ENCODE assay signal across 26 cellular contexts in the genomic region with DNA sequence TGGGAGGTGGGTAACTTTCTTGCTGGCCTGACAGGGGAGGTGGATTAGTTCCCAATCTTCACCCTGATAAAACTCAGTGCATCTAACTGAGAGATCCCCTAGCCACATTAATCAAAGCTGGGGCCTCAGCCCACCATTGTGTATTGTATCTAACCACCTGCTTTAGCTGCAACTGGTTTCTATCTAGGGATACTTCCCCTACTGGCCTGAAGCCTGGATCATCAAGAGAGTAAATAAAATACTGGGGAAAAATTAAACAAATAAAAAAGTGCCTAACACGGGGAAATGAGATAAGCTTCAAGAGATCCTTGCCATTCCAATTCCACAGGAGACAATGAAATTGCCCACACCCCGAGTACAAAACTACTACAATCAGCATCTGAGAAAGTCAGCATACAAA.
"Had no signal": no experiment of that assay in that cellular context is flagged by ENCODE, and none has a peak within 500 bp of the region (broad histone marks: within the 10 kb centered on the region; RNA-seq: fewer than 3 reads in every experiment).

No MANE protein-coding gene starts in this region.

- H3K36me3 ChIP-seq: neural progenitor cell, ovary, uterus had no signal

- H3K79me2 ChIP-seq: parathyroid adenoma had no signal

- H3K4me2 ChIP-seq: neural progenitor cell had no signal

- DNase-seq: natural killer cell; occipital lobe; ovary; posterior cingulate gyrus; psoas muscle; right cardiac atrium; right lobe of liver; sigmoid colon; small intestine; stimulated activated CD4-positive, alpha-beta T cell treated with anti-CD3 and anti-CD28 coated beads, Interleukin-15, amount 100 ng/mL, for 24 hours; stimulated activated CD4-positive, alpha-beta T cell treated with anti-CD3 and anti-CD28 coated beads, Interleukin-2, amount 100 ng/mL, for 24 hours; stimulated activated CD4-positive, alpha-beta T cell treated with anti-CD3 and anti-CD28 coated beads, Interleukin-2, amount 100 ng/mL, for 48 hours; stimulated activated CD4-positive, alpha-beta T cell treated with anti-CD3 and anti-CD28 coated beads, Interleukin-4, amount 100 ng/mL, for 24 hours; stimulated activated naive CD4-positive, alpha-beta T cell; stimulated activated naive CD8-positive, alpha-beta T cell treated with anti-CD3 and anti-CD28 coated beads, Interleukin-15, amount 100 ng/mL, for 72 hours; stimulated activated naive CD8-positive, alpha-beta T cell treated with anti-CD3 and anti-CD28 coated beads, Interleukin-15, Interleukin-2, amounts not matched to agents 100 U/mL and 50 U/mL, for 24 hours; substantia nigra; testis; tibial artery; transverse colon; upper lobe of right lung; uterus had no signal

- H3K9me3 ChIP-seq: ovary, psoas muscle, right lobe of liver, suprapubic skin, testis, transverse colon, upper lobe of right lung, uterus had no signal

- H3K4me1 ChIP-seq: neural progenitor cell, parathyroid adenoma, psoas muscle, right lobe of liver, sigmoid colon, suprapubic skin, testis, tibial artery, upper lobe of right lung, uterus had no signal

- H3K4me3 ChIP-seq: neural progenitor cell, ovary, psoas muscle, right lobe of liver, sigmoid colon, suprapubic skin, testis, tibial artery, transverse colon, upper lobe of right lung, uterus had no signal

- H3K9ac ChIP-seq: neural progenitor cell, parathyroid adenoma had no signal

- H3K27me3 ChIP-seq: neural progenitor cell, ovary, right lobe of liver, sigmoid colon, suprapubic skin, testis, tibial artery, transverse colon, upper lobe of right lung, uterus had no signal

- H2AFZ ChIP-seq: neural progenitor cell, parathyroid adenoma had no signal

- ATAC-seq: natural killer cell; psoas muscle; right cardiac atrium; right lobe of liver; stimulated activated effector memory CD8-positive, alpha-beta T cell treated with anti-CD3 and anti-CD28 coated beads, Interleukin-12 subunit alpha, Interleukin-12 subunit beta, amount 100 ng/mL, for 72 hours; stimulated activated naive CD8-positive, alpha-beta T cell treated with anti-CD3 and anti-CD28 coated beads, Interleukin-15, amount 100 ng/mL, for 72 hours; stimulated activated naive CD8-positive, alpha-beta T cell treated with anti-CD3 and anti-CD28 coated beads, Interleukin-15, Interleukin-2, amounts not matched to agents 100 U/mL and 50 U/mL, for 24 hours; upper lobe of right lung had no signal

- H3K27ac ChIP-seq: neural progenitor cell, ovary, parathyroid adenoma, psoas muscle, right lobe of liver, sigmoid colon, suprapubic skin, testis, tibial artery, transverse colon, upper lobe of right lung, uterus had no signal
